Comparison of ENCODE assay signal across 8 cellular contexts in genomic region chr16:28950648-28951409, GRCh38. TPM values are rescaled to one million over a fixed set of nuclear protein-coding genes. Genes with fewer than 3 reads are reported as not detected.
A peak's percentile ranks its signal among the peaks of the same experiment; 100 is the strongest.
DNase-seq lines count a peak whose midpoint lies in the region; ATAC-seq and TF ChIP-seq lines count a peak whose summit lies in the region.

NFATC2IP (plus strand) TSS chr16:28950937; CDS start chr16:28951012, 75 bp downstream.

- TF ChIP-seq POLR2A in prostate gland (IDR thresholded peaks at IDR 0.05): peak; percentile 73

- H3K36me3 ChIP-seq in prostate gland: no peaks in the 10 kb centered on the region
- peaks cover 3% of the 10 kb centered on the region for H3K36me3 ChIP-seq in urinary bladder (ENCODE audit: insufficient read depth)

- H3K27ac ChIP-seq in angular gyrus (ENCODE audit: low read depth, low read length): peak within 1 kb of the TSS; percentile 84
- H3K27ac ChIP-seq in prostate gland: peak within 1 kb of the TSS; percentile 62 to 76
- peak within 1 kb of the TSS; percentile 42 for H3K27ac ChIP-seq in urinary bladder (ENCODE audit: low read depth)

- H3K27me3 ChIP-seq in prostate gland (replicated peaks; ENCODE audit: insufficient read depth): no peaks in the 10 kb centered on the region

- intact Hi-C loops in left ventricle myocardium superior (cut with micrococcal nuclease) (no loop called here), prostate gland (cut with DNase I) (no loop called here)

- TF ChIP-seq CTCF in prostate gland (IDR thresholded peaks at IDR 0.05): peak in 1 of 4 experiments; percentile 2

- DNase-seq in NCI-H187 (lab: John Stamatoyannopoulos, UW) (peak; percentile 91 to 92), T-helper 2 cell (peak; percentile 98 to 100 (median 99)), left ventricle myocardium superior (peak; percentile 99), prostate gland (ENCODE audit: low spot score) (peak; percentile 100)

- ATAC-seq in GM18498 (IDR thresholded peaks at IDR 0.05; ENCODE audit: unreplicated experiment): peak; percentile 95
- ATAC-seq in HG02938 (IDR thresholded peaks at IDR 0.05; ENCODE audit: unreplicated experiment): peak; percentile 91
- ATAC-seq in left ventricle myocardium superior: peak; percentile 98

- no peaks in the 10 kb centered on the region for H3K9me3 ChIP-seq in prostate gland

- H3K4me3 ChIP-seq in prostate gland (peak within 1 kb of the TSS; percentile 73 to 97), urinary bladder (ENCODE audit: low read depth, low read length) (peak within 1 kb of the TSS; percentile 90)

- 1% methylated on average over 78 of the region's 79 CpGs for WGBS in prostate gland
- WGBS in urinary bladder: under 1% methylated on average over 79 of the region's 79 CpGs

- H3K4me1 ChIP-seq in prostate gland (replicated peaks): no peaks in the 10 kb centered on the region
- H3K4me1 ChIP-seq in urinary bladder (ENCODE audit: insufficient read depth): peaks cover 5% of the 10 kb centered on the region

RNA-seq across cellular contexts. Expression of gene NFATC2IP, which starts in this region (rescaled TPM):
- 20.1 TPM for total RNA-seq in left ventricle myocardium superior
- total RNA-seq in prostate gland: 10 to 100 TPM; 18.8 to 47.3 TPM
- 22.2 TPM for total RNA-seq in urinary bladder
- polyA plus RNA-seq in urinary bladder: 25.2 TPM

Comparison
In these comparisons a context has a peak if more than half of its experiments do, and no peak if none do; other contexts are left out.
1. Peak in every context shown above with its lines: DNase-seq, ATAC-seq, H3K4me3 ChIP-seq and H3K27ac ChIP-seq.